21 cellular contexts compared by ENCODE assay signal in the genomic region with DNA sequence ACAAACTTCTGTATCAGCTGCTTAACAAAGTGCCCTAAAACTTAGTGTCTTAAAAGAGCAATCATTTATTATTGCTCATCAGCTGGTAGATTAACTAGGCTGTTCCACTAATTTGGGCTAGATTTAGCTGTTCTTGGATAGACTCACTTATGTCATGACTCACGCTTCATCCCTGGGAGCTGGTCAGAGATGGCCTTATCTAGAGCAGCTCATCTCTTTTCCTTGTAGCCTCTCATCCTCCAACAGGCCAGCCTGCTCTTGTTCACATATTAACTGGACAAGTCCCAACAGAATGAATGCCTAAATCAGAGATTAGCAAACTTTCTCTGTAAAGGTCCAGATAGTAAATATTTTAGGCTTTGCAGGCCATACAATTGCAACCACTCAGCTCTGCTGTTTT.
A peak's percentile ranks its signal among the peaks of the same experiment; 100 is the strongest.
DNase-seq lines count a peak whose midpoint lies in the region; ATAC-seq and TF ChIP-seq lines count a peak whose summit lies in the region.
"Had no signal": no experiment of that assay in that cellular context is flagged by ENCODE, and none has a peak within 500 bp of the region (broad histone marks: within the 10 kb centered on the region; RNA-seq: fewer than 3 reads in every experiment).

No MANE protein-coding gene starts in this region.

- POLR2A ChIA-PET in HEK293 (lab: Yijun Ruan, JAX), result no interaction called here

- H3K27ac ChIP-seq in HEK293 (ENCODE audit: extremely low read depth, low read depth, low read length) (no peak overlapping the region), lung (ENCODE audit: low read depth in 1 of 2, low read length in 1 of 2) (no peak overlapping the region)
- H3K27ac ChIP-seq: RWPE1, SJCRH30 had no signal

- in situ Hi-C loops in G401 (cut with HindIII; ENCODE audit: low sequenced_read_pairs), result no loop called here

- DNase-seq in G401 (ENCODE audit: low spot score), result peak; percentile 0
- peak; percentile 2 for DNase-seq in amniotic epithelial cell (ENCODE audit: low read depth)
- DNase-seq in lung (ENCODE audit: low spot score), result no peak
- no peak for DNase-seq in DMS 273 treated with DMSO at 0.1 percent for 48 hours (lab: John Stamatoyannopoulos, UW)
- no peak for DNase-seq in amygdala (lab: John Stamatoyannopoulos, UW)
- no peak for DNase-seq in hypothalamus (lab: John Stamatoyannopoulos, UW)
- DNase-seq: ACHN, COR-L47, DMS153, GDM1, H9, Kasumi-1, NCI-H1417 treated with DMSO at 0.1 percent for 48 hours, NCI-H1930, NCI-H2171, NCI-H446 treated with DMSO at 0.1 percent for 48 hours, NCI-H748 treated with DMSO at 0.1 percent for 48 hours, OCI-M1 had no signal

- no peaks in the 10 kb centered on the region for H3K36me3 ChIP-seq in HEK293 (ENCODE audit: control insufficient read depth in 2 of 2, insufficient read depth in 1 of 2, low read length in 2 of 2)
- H3K36me3 ChIP-seq in lung (ENCODE audit: control insufficient read depth in 2 of 2, insufficient read depth in 2 of 2, low read length in 2 of 2), result no peaks in the 10 kb centered on the region
- H3K36me3 ChIP-seq: SJCRH30 had no signal

- H3K9me3 ChIP-seq in HEK293 (ENCODE audit: control insufficient read depth, insufficient read depth, low read depth, low read length), result no peaks in the 10 kb centered on the region
- H3K9me3 ChIP-seq in lung (ENCODE audit: control insufficient read depth in 2 of 2, insufficient read depth in 1 of 2, low read length in 1 of 2), result no peaks in the 10 kb centered on the region
- H3K9me3 ChIP-seq: SJCRH30 had no signal

- CTCF ChIA-PET in HEK293 (lab: Yijun Ruan, JAX), result no interaction called here

- H3K27me3 ChIP-seq in lung (ENCODE audit: control insufficient read depth, insufficient read depth), result no peaks in the 10 kb centered on the region
- H3K27me3 ChIP-seq: SJCRH30 had no signal

- ATAC-seq in lung (ENCODE audit: insufficient read depth, low FRiP score), result peak; percentile 66

- H3K4me3 ChIP-seq in HEK293 (ENCODE audit: low read depth, low read length) (no peak overlapping the region), lung (no peak overlapping the region)
- H3K4me3 ChIP-seq: SJCRH30 had no signal

- TF ChIP-seq CTCF in HEK293 (tag by site-specific recombination; IDR thresholded peaks at IDR 0.05) (no peak), lung (IDR thresholded peaks at IDR 0.05; ENCODE audit: control extremely low read depth, extremely low read depth) (no peak)

- H3K4me1 ChIP-seq in HEK293 (ENCODE audit: control insufficient read depth, insufficient read depth, low read length), result no peaks in the 10 kb centered on the region
- no peaks in the 10 kb centered on the region for H3K4me1 ChIP-seq in lung (ENCODE audit: control insufficient read depth in 2 of 2, insufficient read depth in 2 of 2, low read length in 2 of 2)

- WGBS in lung, 2 donors, result 84% methylated on average over 1 of the region's 1 CpG

TF ChIP-seq in HEK293, 187 proteins besides CTCF, POLR2A, EP300 and RAD21:
- TF ChIP-seq, protein P1, sequence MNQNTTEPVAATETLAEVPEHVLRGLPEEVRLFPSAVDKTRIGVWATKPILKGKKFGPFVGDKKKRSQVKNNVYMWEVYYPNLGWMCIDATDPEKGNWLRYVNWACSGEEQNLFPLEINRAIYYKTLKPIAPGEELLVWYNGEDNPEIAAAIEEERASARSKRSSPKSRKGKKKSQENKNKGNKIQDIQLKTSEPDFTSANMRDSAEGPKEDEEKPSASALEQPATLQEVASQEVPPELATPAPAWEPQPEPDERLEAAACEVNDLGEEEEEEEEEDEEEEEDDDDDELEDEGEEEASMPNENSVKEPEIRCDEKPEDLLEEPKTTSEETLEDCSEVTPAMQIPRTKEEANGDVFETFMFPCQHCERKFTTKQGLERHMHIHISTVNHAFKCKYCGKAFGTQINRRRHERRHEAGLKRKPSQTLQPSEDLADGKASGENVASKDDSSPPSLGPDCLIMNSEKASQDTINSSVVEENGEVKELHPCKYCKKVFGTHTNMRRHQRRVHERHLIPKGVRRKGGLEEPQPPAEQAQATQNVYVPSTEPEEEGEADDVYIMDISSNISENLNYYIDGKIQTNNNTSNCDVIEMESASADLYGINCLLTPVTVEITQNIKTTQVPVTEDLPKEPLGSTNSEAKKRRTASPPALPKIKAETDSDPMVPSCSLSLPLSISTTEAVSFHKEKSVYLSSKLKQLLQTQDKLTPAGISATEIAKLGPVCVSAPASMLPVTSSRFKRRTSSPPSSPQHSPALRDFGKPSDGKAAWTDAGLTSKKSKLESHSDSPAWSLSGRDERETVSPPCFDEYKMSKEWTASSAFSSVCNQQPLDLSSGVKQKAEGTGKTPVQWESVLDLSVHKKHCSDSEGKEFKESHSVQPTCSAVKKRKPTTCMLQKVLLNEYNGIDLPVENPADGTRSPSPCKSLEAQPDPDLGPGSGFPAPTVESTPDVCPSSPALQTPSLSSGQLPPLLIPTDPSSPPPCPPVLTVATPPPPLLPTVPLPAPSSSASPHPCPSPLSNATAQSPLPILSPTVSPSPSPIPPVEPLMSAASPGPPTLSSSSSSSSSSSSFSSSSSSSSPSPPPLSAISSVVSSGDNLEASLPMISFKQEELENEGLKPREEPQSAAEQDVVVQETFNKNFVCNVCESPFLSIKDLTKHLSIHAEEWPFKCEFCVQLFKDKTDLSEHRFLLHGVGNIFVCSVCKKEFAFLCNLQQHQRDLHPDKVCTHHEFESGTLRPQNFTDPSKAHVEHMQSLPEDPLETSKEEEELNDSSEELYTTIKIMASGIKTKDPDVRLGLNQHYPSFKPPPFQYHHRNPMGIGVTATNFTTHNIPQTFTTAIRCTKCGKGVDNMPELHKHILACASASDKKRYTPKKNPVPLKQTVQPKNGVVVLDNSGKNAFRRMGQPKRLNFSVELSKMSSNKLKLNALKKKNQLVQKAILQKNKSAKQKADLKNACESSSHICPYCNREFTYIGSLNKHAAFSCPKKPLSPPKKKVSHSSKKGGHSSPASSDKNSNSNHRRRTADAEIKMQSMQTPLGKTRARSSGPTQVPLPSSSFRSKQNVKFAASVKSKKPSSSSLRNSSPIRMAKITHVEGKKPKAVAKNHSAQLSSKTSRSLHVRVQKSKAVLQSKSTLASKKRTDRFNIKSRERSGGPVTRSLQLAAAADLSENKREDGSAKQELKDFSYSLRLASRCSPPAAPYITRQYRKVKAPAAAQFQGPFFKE (tag by site-specific recombination; IDR thresholded peaks at IDR 0.05; ENCODE audit: borderline replicate concordance), result no peak
- peak; percentile 25; the same call in 1 of the 2 replicates for TF ChIP-seq ZBTB17 (tag by site-specific recombination; IDR thresholded peaks at IDR 0.05)

Comparison
In these comparisons a context has a peak if more than half of its experiments do, and no peak if none do; other contexts are left out.
1. DNase-seq: peak in G401 (single experiment) and amniotic epithelial cell (single experiment); none in lung (single experiment), DMS 273 treated with DMSO at 0.1 percent for 48 hours (single experiment), amygdala (0 of 56) and hypothalamus (0 of 51).